Comparison of ENCODE assay signal across 1 cellular context in genomic region chr7:41955475-41956243, GRCh38.
TF ChIP-seq lines count a peak whose summit lies in the region.

No MANE protein-coding gene starts in this region.

TF ChIP-seq in H1, 55 proteins besides CTCF, POLR2A, EP300 and RAD21 (continued from another document):
- TF ChIP-seq TCF12 (IDR thresholded peaks at IDR 0.05; ENCODE audit: low read depth, low read length), result 0 out of 2 replicates have a peak, but pooled peaks have one; percentile 52
- TF ChIP-seq SAP30 (IDR thresholded peaks at IDR 0.05; ENCODE audit: insufficient read depth, insufficient replicate concordance, low read length), result no peak
- TF ChIP-seq TBP (IDR thresholded peaks at IDR 0.05; ENCODE audit: low read depth, low read length), result peak; percentile 44; the same call in 1 of the 2 replicates
- 0 out of 4 replicates have a peak, but pooled peaks of 1 of the 2 experiments have one; percentile 33 for TF ChIP-seq SIN3A (conservative IDR thresholded peaks at IDR 0.05 in 1 of 2, IDR thresholded peaks at IDR 0.05 in 1 of 2; ENCODE audit: low read depth in 1 of 2, low read length in 2 of 2)
- no peak for TF ChIP-seq SIX5 (IDR thresholded peaks at IDR 0.05; ENCODE audit: low read depth, low read length)
- peak; percentile 41; the same call in 1 of the 2 replicates for TF ChIP-seq E2F6 (IDR thresholded peaks at IDR 0.05)
- no peak for TF ChIP-seq CBX5 (IDR thresholded peaks at IDR 0.05; ENCODE audit: low read depth, low read length)
- peak; percentile 42; the same call in 1 of the 2 replicates for TF ChIP-seq MAX (IDR thresholded peaks at IDR 0.05)
- TF ChIP-seq KDM4A (IDR thresholded peaks at IDR 0.05; ENCODE audit: low read depth, low read length, severe bottlenecking), result no peak
- no peak for TF ChIP-seq USF2 (IDR thresholded peaks at IDR 0.05; ENCODE audit: low read length)
- TF ChIP-seq JUND (IDR thresholded peaks at IDR 0.05; ENCODE audit: low read length), result 0 out of 2 replicates have a peak, but pooled peaks have one; percentile 7
